In genomic region chr12:100154472-100155247, GRCh38 we compare ENCODE assay signal across 8 cellular contexts. TPM values are rescaled to one million over a fixed set of nuclear protein-coding genes. Genes with fewer than 3 reads are reported as not detected.
DNase-seq lines count a peak whose midpoint lies in the region; ATAC-seq and TF ChIP-seq lines count a peak whose summit lies in the region.

No MANE protein-coding gene starts in this region.

- no peaks in the 10 kb centered on the region for H3K36me3 Mint-ChIP-seq in activated T-helper 17 cell treated with anti-CD3 and anti-CD28 coated beads, Interleukin-2, amount 50 U/mL, for 72 hours (ENCODE audit: low read depth)

- TF ChIP-seq POLR2A in gastroesophageal sphincter (IDR thresholded peaks at IDR 0.05): no peak

- H3K9me3 ChIP-seq in gastroesophageal sphincter: no peaks in the 10 kb centered on the region
- no peaks in the 10 kb centered on the region for H3K9me3 ChIP-seq in aorta (ENCODE audit: control insufficient read depth, low read length)

- no peaks in the 10 kb centered on the region for H3K4me1 ChIP-seq in gastroesophageal sphincter
- no peaks in the 10 kb centered on the region for H3K4me1 ChIP-seq in aorta (ENCODE audit: control insufficient read depth in 1 of 2, insufficient read depth in 2 of 2, low read length in 2 of 2)

- no peaks in the 10 kb centered on the region for H3K36me3 ChIP-seq in gastroesophageal sphincter
- no peaks in the 10 kb centered on the region for H3K36me3 ChIP-seq in aorta (ENCODE audit: control insufficient read depth in 1 of 2, insufficient read depth in 2 of 2, low read length in 1 of 2)

- TF ChIP-seq CTCF in gastroesophageal sphincter (IDR thresholded peaks at IDR 0.05): peak in 3 of 4 experiments; percentile 60 to 79 (median 66)

- DNase-seq in AML-193 (lab: John Stamatoyannopoulos, UW) (peak; percentile 27 to 57), RPMI7951 (ENCODE audit: low read depth) (peak; percentile 63), posterior vena cava (ENCODE audit: low spot score) (peak; percentile 91), aorta (peak; percentile 82 to 91)

- H3K9me3 Mint-ChIP-seq in activated T-helper 17 cell treated with anti-CD3 and anti-CD28 coated beads, Interleukin-2, amount 50 U/mL, for 72 hours: no peaks in the 10 kb centered on the region

- H3K4me3 ChIP-seq in gastroesophageal sphincter (no peak overlapping the region), aorta (ENCODE audit: low read length in 2 of 2) (no peak overlapping the region)

- no peak overlapping the region for H3K27ac ChIP-seq in gastroesophageal sphincter
- H3K27ac ChIP-seq in aorta (ENCODE audit: low read depth in 1 of 2, low read length in 2 of 2): no peak overlapping the region

- no peaks in the 10 kb centered on the region for H3K27me3 Mint-ChIP-seq in activated T-helper 17 cell treated with anti-CD3 and anti-CD28 coated beads, Interleukin-2, amount 50 U/mL, for 72 hours

- intact Hi-C loops in posterior vena cava (cut with DNase I): no loop called here
- intact Hi-C loops in aorta (cut with DNase I): no loop called here

- peak overlapping the region; percentile 39 for H3K27ac Mint-ChIP-seq in activated T-helper 17 cell treated with anti-CD3 and anti-CD28 coated beads, Interleukin-2, amount 50 U/mL, for 72 hours

- no peaks in the 10 kb centered on the region for H3K27me3 ChIP-seq in gastroesophageal sphincter
- no peaks in the 10 kb centered on the region for H3K27me3 ChIP-seq in aorta (ENCODE audit: control insufficient read depth in 1 of 2, insufficient read depth in 2 of 2, low read length in 1 of 2)

- whole genome bisulfite sequencing in gastroesophageal sphincter (ENCODE audit: low coverage in 1 of 2), 2 donors: 63 to 100% methylated on average over 2 to 4 of the region's 15 CpGs
- WGBS in aorta, 2 donors: 74 to 76% methylated on average over 15 of the region's 15 CpGs

- peaks cover 6% of the 10 kb centered on the region for H3K4me1 Mint-ChIP-seq in activated T-helper 17 cell treated with anti-CD3 and anti-CD28 coated beads, Interleukin-2, amount 50 U/mL, for 72 hours

- ATAC-seq in GM18868 (IDR thresholded peaks at IDR 0.05; ENCODE audit: unreplicated experiment) (peak; percentile 83), HG03280 (IDR thresholded peaks at IDR 0.05; ENCODE audit: unreplicated experiment) (peak; percentile 84), gastroesophageal sphincter (peak; percentile 44), aorta (ENCODE audit: low FRiP score) (peak; percentile 58)
- ATAC-seq in activated T-helper 17 cell treated with anti-CD3 and anti-CD28 coated beads, Interleukin-2, amount 50 U/mL, for 72 hours (replicated peaks): peak; percentile 80

- no peak overlapping the region for H3K4me3 Mint-ChIP-seq in activated T-helper 17 cell treated with anti-CD3 and anti-CD28 coated beads, Interleukin-2, amount 50 U/mL, for 72 hours

- TF ChIP-seq EP300 in gastroesophageal sphincter (IDR thresholded peaks at IDR 0.05): no peak

RNA-seq across cellular contexts. Expression of gene BLTP3B, which starts 12.0 kb away (rescaled TPM):
- 23.1 and 27.6 TPM in 2 replicates for total RNA-seq in RPMI7951 (2014; rRNA removed; shearing (Covaris generic))
- total RNA-seq in activated T-helper 17 cell treated with anti-CD3 and anti-CD28 coated beads, Interleukin-2, amount 50 U/mL, for 72 hours: 10 to 100 TPM; 45.6 to 51.1 TPM
- total RNA-seq in gastroesophageal sphincter (10 to 100 TPM; 41.4 to 59.0 (median 45.0) TPM), posterior vena cava (10 to 100 TPM; 45.0 to 88.6 TPM), aorta (10 to 100 TPM; 40.8 to 57.2 TPM)
- polyA plus RNA-seq in aorta: 10 to 100 TPM in 1 of 2 donors, 1 to 10 TPM in 1; 8.6 to 13.0 TPM

RNA-seq across cellular contexts. Expression of gene ACTR6, which starts 46.0 kb away (rescaled TPM):
- total RNA-seq in RPMI7951 (2014; rRNA removed; shearing (Covaris generic)): 24.7 and 32.0 TPM in 2 replicates
- 10 to 100 TPM; 31.0 to 40.6 TPM for total RNA-seq in activated T-helper 17 cell treated with anti-CD3 and anti-CD28 coated beads, Interleukin-2, amount 50 U/mL, for 72 hours
- total RNA-seq in gastroesophageal sphincter (10 to 100 TPM; 11.6 to 30.8 (median 17.5) TPM), posterior vena cava (10 to 100 TPM; 26.5 to 32.8 TPM), aorta (10 to 100 TPM; 21.4 to 23.9 TPM)
- 10 to 100 TPM; 21.7 to 37.7 TPM for polyA plus RNA-seq in aorta
